ENCODE assay signal across 9 cellular contexts in genomic region chr2:47032773-47033101, GRCh38.
DNase-seq lines count a peak whose midpoint lies in the region; ATAC-seq and TF ChIP-seq lines count a peak whose summit lies in the region.
"Had no signal": no experiment of that assay in that cellular context is flagged by ENCODE, and none has a peak within 500 bp of the region (broad histone marks: within the 10 kb centered on the region; RNA-seq: fewer than 3 reads in every experiment).

No MANE protein-coding gene starts in this region.

- no peak for ATAC-seq in lung (ENCODE audit: insufficient read depth, low FRiP score)
- no peak for ATAC-seq in HG02798 (IDR thresholded peaks at IDR 0.05; ENCODE audit: poor library complexity, unreplicated experiment)
- ATAC-seq: activated naive CD4-positive, alpha-beta T cell treated with anti-CD3 and anti-CD28 coated beads, Interleukin-2, amount 50 U/mL, for 72 hours had no signal

- H3K4me3 ChIP-seq in breast epithelium (no peak overlapping the region), lung (no peak overlapping the region), subcutaneous abdominal adipose tissue (ENCODE audit: low read depth in 1 of 5, low read length in 5 of 5) (no peak overlapping the region)

- H3K9ac ChIP-seq in subcutaneous abdominal adipose tissue (ENCODE audit: low read length in 5 of 5), result peak overlapping the region in 1 of 5 donors; percentile 75

- H3K4me3 Mint-ChIP-seq in IgD-negative memory B cell, result peak overlapping the region in 1 of 4 donors; percentile 79

- H3K27me3 Mint-ChIP-seq in IgD-negative memory B cell, result no peaks in the 10 kb centered on the region

- TF ChIP-seq POLR2A in breast epithelium (IDR thresholded peaks at IDR 0.05), result no peak

- no peaks in the 10 kb centered on the region for H3K9me3 Mint-ChIP-seq in IgD-negative memory B cell
- H3K9me3 Mint-ChIP-seq: activated naive CD4-positive, alpha-beta T cell treated with anti-CD3 and anti-CD28 coated beads, Interleukin-2, amount 50 U/mL, for 72 hours had no signal

- H3K4me1 Mint-ChIP-seq in IgD-negative memory B cell, result peaks cover 27 to 35% (median 32%) of the 10 kb centered on the region in 3 donors

- H3K36me3 Mint-ChIP-seq in IgD-negative memory B cell, result no peaks in the 10 kb centered on the region

- intact Hi-C loops in breast epithelium (cut with DNase I; ENCODE audit: low total_unique reads), result no loop called here

- DNase-seq in breast epithelium (ENCODE audit: low spot score in 2 of 2) (no peak), lung (ENCODE audit: low spot score) (no peak), cerebellar cortex (ENCODE audit: low spot score) (no peak), inferior parietal cortex (ENCODE audit: extremely low spot score) (no peak), NOMO-1 treated with dmso at 0.1 percent for 144 hours (lab: John Stamatoyannopoulos, UW; ENCODE audit: unreplicated experiment) (no peak)

- no peaks in the 10 kb centered on the region for H3K36me3 ChIP-seq in breast epithelium
- H3K36me3 ChIP-seq in lung (ENCODE audit: control insufficient read depth in 2 of 2, insufficient read depth in 2 of 2, low read length in 2 of 2), result peaks cover 0 to 33% of the 10 kb centered on the region in 2 donors
- peaks cover 0 to 54% (median 32%) of the 10 kb centered on the region in 5 donors for H3K36me3 ChIP-seq in subcutaneous abdominal adipose tissue (ENCODE audit: control insufficient read depth in 5 of 5, insufficient read depth in 5 of 5, low read length in 5 of 5)

- H3K27me3 ChIP-seq in breast epithelium, result no peaks in the 10 kb centered on the region
- H3K27me3 ChIP-seq in lung (ENCODE audit: control insufficient read depth, insufficient read depth), result no peaks in the 10 kb centered on the region
- no peaks in the 10 kb centered on the region for H3K27me3 ChIP-seq in subcutaneous abdominal adipose tissue (ENCODE audit: control insufficient read depth in 5 of 5, insufficient read depth in 4 of 5, low read length in 5 of 5)

- H3K9me3 ChIP-seq in breast epithelium (no peaks in the 10 kb centered on the region), lung (ENCODE audit: control insufficient read depth in 2 of 2, insufficient read depth in 1 of 2, low read length in 1 of 2) (no peaks in the 10 kb centered on the region), subcutaneous abdominal adipose tissue (ENCODE audit: control insufficient read depth in 5 of 5, low read length in 5 of 5) (no peaks in the 10 kb centered on the region)

- H3K27ac Mint-ChIP-seq in IgD-negative memory B cell, result peak overlapping the region in 2 of 3 donors; percentile 59 to 63

- WGBS in lung, 2 donors, result 93 to 94% methylated on average over 1 of the region's 1 CpG

- TF ChIP-seq CTCF in breast epithelium (IDR thresholded peaks at IDR 0.05) (no peak), lung (IDR thresholded peaks at IDR 0.05; ENCODE audit: control extremely low read depth, extremely low read depth) (no peak)

- H3K27ac ChIP-seq in breast epithelium (peak overlapping the region; percentile 98), lung (ENCODE audit: low read depth in 1 of 2, low read length in 1 of 2) (peak overlapping the region; percentile 97), subcutaneous abdominal adipose tissue (ENCODE audit: low read depth, low read length) (peak overlapping the region; percentile 99)

- H3K4me1 ChIP-seq in breast epithelium, result peaks cover 15 to 34% of the 10 kb centered on the region in 2 donors
- H3K4me1 ChIP-seq in lung (ENCODE audit: control insufficient read depth in 2 of 2, insufficient read depth in 2 of 2, low read length in 2 of 2), result peaks cover 17 to 33% of the 10 kb centered on the region in 2 donors
- H3K4me1 ChIP-seq in subcutaneous abdominal adipose tissue (ENCODE audit: control insufficient read depth in 5 of 5, insufficient read depth in 5 of 5, low read length in 5 of 5), result peaks cover 38 to 55% (median 52%) of the 10 kb centered on the region in 5 donors
